In the genomic region with DNA sequence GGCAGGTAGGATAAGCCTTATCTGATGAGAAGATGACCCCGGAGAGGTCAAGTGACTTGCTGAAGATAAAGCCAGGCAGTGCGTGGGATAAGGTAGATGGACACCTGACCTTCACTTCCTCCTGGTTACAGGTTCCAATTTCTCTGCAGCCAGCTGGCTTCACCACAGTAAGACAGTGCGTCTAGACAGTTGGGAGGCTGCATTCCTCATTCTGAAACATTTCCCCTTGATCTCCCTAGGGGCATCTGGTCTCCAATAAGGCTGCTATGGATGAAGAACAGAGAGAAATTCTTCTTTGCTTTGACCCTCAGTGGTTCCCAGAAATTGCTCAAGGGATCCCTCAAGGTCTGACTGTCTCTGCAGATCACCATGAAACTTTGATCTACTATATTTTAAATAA, we compare ENCODE assay signal across 17 cellular contexts.
DNase-seq lines count a peak whose midpoint lies in the region; ATAC-seq and TF ChIP-seq lines count a peak whose summit lies in the region.
"Had no signal": no experiment of that assay in that cellular context is flagged by ENCODE, and none has a peak within 500 bp of the region (broad histone marks: within the 10 kb centered on the region; RNA-seq: fewer than 3 reads in every experiment).

No MANE protein-coding gene starts in this region.

- H3K27me3 Mint-ChIP-seq in progenitor cell of endocrine pancreas: peaks cover 7% of the 10 kb centered on the region
- H3K27me3 Mint-ChIP-seq in activated T-helper 2 cell treated with anti-CD3 and anti-CD28 coated beads, Interferon-gamma antibody, Interleukin-2, Interleukin-4, amounts not matched to agents 10 μg/mL and 5 μg/mL and 100 μg/mL, durations not matched to agents 14 hours and 24 hours and 36 hours (ENCODE audit: low read depth): no peaks in the 10 kb centered on the region

- H3K4me3 Mint-ChIP-seq in progenitor cell of endocrine pancreas (ENCODE audit: low read depth): peak overlapping the region; percentile 31
- no peak overlapping the region for H3K4me3 Mint-ChIP-seq in activated T-helper 2 cell treated with anti-CD3 and anti-CD28 coated beads, Interferon-gamma antibody, Interleukin-2, Interleukin-4, amounts not matched to agents 10 μg/mL and 5 μg/mL and 100 μg/mL, durations not matched to agents 14 hours and 24 hours and 36 hours (ENCODE audit: low read depth)
- H3K4me3 Mint-ChIP-seq: B cell; CD14-positive monocyte; CD8-positive, alpha-beta T cell had no signal

- no peak for ATAC-seq in HG03196 (IDR thresholded peaks at IDR 0.05; ENCODE audit: unreplicated experiment)
- ATAC-seq: CD8-positive, alpha-beta T cell; HCT116 had no signal

- H3K27ac ChIP-seq in BLaER1: no peak overlapping the region
- H3K27ac ChIP-seq: GM23248, HL-60 had no signal

- H3K27ac Mint-ChIP-seq in progenitor cell of endocrine pancreas: peak overlapping the region; percentile 61
- no peak overlapping the region for H3K27ac Mint-ChIP-seq in activated T-helper 2 cell treated with anti-CD3 and anti-CD28 coated beads, Interferon-gamma antibody, Interleukin-2, Interleukin-4, amounts not matched to agents 10 μg/mL and 5 μg/mL and 100 μg/mL, durations not matched to agents 14 hours and 24 hours and 36 hours
- H3K27ac Mint-ChIP-seq: B cell; CD14-positive monocyte; CD8-positive, alpha-beta T cell had no signal

- intact Hi-C loops in activated T-helper 2 cell treated with anti-CD3 and anti-CD28 coated beads, Interferon-gamma antibody, Interleukin-2, Interleukin-4, amounts not matched to agents 10 μg/mL and 5 μg/mL and 100 μg/mL, durations not matched to agents 14 hours and 24 hours and 36 hours (cut with micrococcal nuclease): no loop called here

- no peak overlapping the region for H3K9ac ChIP-seq in BLaER1
- H3K9ac ChIP-seq: GM23248 had no signal

- peaks cover 7% of the 10 kb centered on the region; the same call in 1 of the 2 replicates for H3K9me3 ChIP-seq in BLaER1
- H3K9me3 ChIP-seq: Caco-2 had no signal

- no peaks in the 10 kb centered on the region for H3K36me3 Mint-ChIP-seq in progenitor cell of endocrine pancreas (ENCODE audit: insufficient read depth)
- peaks cover 5% of the 10 kb centered on the region for H3K36me3 Mint-ChIP-seq in activated T-helper 2 cell treated with anti-CD3 and anti-CD28 coated beads, Interferon-gamma antibody, Interleukin-2, Interleukin-4, amounts not matched to agents 10 μg/mL and 5 μg/mL and 100 μg/mL, durations not matched to agents 14 hours and 24 hours and 36 hours (ENCODE audit: low read depth)
- H3K36me3 Mint-ChIP-seq: CD14-positive monocyte; CD8-positive, alpha-beta T cell had no signal

- DNase-seq in NCI-H2196 (lab: John Stamatoyannopoulos, UW; ENCODE audit: unreplicated experiment): peak; percentile 4
- no peak for DNase-seq in NCI-H2196 treated with DMSO at 0.1 percent for 48 hours (lab: John Stamatoyannopoulos, UW; ENCODE audit: unreplicated experiment)
- DNase-seq in NCI-H69 (lab: John Stamatoyannopoulos, UW): peak; percentile 32
- DNase-seq in progenitor cell of endocrine pancreas (ENCODE audit: low spot score, unreplicated experiment): no peak
- DNase-seq in activated T-helper 2 cell treated with anti-CD3 and anti-CD28 coated beads, Interferon-gamma antibody, Interleukin-2, Interleukin-4, amounts not matched to agents 10 μg/mL and 5 μg/mL and 100 μg/mL, durations not matched to agents 14 hours and 24 hours and 36 hours (ENCODE audit: low spot score): no peak
- no peak for DNase-seq in epidermal melanocyte (ENCODE audit: insufficient read length, low spot score)
- DNase-seq: ACHN; Caco-2; CD8-positive, alpha-beta T cell; DMS79; GM23248 had no signal

- no peaks in the 10 kb centered on the region for H4K20me1 ChIP-seq in BLaER1

- no peaks in the 10 kb centered on the region for H3K27me3 ChIP-seq in BLaER1

- H3K9me3 Mint-ChIP-seq in progenitor cell of endocrine pancreas (ENCODE audit: low read depth): no peaks in the 10 kb centered on the region
- no peaks in the 10 kb centered on the region for H3K9me3 Mint-ChIP-seq in activated T-helper 2 cell treated with anti-CD3 and anti-CD28 coated beads, Interferon-gamma antibody, Interleukin-2, Interleukin-4, amounts not matched to agents 10 μg/mL and 5 μg/mL and 100 μg/mL, durations not matched to agents 14 hours and 24 hours and 36 hours
- H3K9me3 Mint-ChIP-seq: CD8-positive, alpha-beta T cell had no signal

- H3K36me3 ChIP-seq in BLaER1: peaks cover 14% of the 10 kb centered on the region; the same call in 1 of the 2 replicates

- H3K4me1 ChIP-seq in BLaER1: peaks cover 38% of the 10 kb centered on the region
- H3K4me1 ChIP-seq: Caco-2 had no signal

- TF ChIP-seq CTCF in progenitor cell of endocrine pancreas (IDR thresholded peaks at IDR 0.05; ENCODE audit: unreplicated experiment): no peak

- peak overlapping the region; percentile 61 for H3K4me2 ChIP-seq in BLaER1

- peaks cover 46% of the 10 kb centered on the region for H3K4me1 Mint-ChIP-seq in progenitor cell of endocrine pancreas (ENCODE audit: low read depth)
- H3K4me1 Mint-ChIP-seq in activated T-helper 2 cell treated with anti-CD3 and anti-CD28 coated beads, Interferon-gamma antibody, Interleukin-2, Interleukin-4, amounts not matched to agents 10 μg/mL and 5 μg/mL and 100 μg/mL, durations not matched to agents 14 hours and 24 hours and 36 hours (ENCODE audit: low read depth): peaks cover 5% of the 10 kb centered on the region
- H3K4me1 Mint-ChIP-seq: B cell, CD14-positive monocyte had no signal

- no peak overlapping the region for H3K4me3 ChIP-seq in BLaER1
- H3K4me3 ChIP-seq: GM23248 had no signal

Comparison
In these comparisons a context has a peak if more than half of its experiments do, and no peak if none do; other contexts are left out.
1. DNase-seq: peak in NCI-H2196 (single experiment) and NCI-H69 (single experiment); none in NCI-H2196 treated with DMSO at 0.1 percent for 48 hours (single experiment), progenitor cell of endocrine pancreas (single experiment), activated T-helper 2 cell treated with anti-CD3 and anti-CD28 coated beads, Interferon-gamma antibody, Interleukin-2, Interleukin-4, amounts not matched to agents 10 μg/mL and 5 μg/mL and 100 μg/mL, durations not matched to agents 14 hours and 24 hours and 36 hours (single experiment) and epidermal melanocyte (single experiment).